ENCODE assay signal across 19 cellular contexts in the genomic region with DNA sequence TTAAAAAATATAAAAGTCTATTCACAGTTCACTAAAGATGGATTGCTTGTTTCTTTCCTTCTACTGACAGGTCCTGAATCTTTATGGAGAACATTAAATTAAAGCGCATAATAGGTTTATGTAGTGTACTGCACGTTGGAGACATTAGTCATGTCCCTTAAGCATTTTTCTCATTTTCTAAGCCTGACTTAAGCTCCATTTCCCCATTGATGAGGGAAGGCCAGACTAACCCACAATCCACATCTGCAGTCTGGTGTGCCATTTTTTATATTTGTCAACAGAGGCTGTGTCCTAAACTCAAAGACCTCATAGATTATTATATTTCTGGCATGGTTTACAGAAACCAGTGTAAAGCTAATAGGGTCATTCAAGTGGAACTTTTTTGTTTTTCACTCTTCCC. TPM values are rescaled to one million over a fixed set of nuclear protein-coding genes. Genes with fewer than 3 reads are reported as not detected.
DNase-seq lines count a peak whose midpoint lies in the region; ATAC-seq and TF ChIP-seq lines count a peak whose summit lies in the region.
"Had no signal": no experiment of that assay in that cellular context is flagged by ENCODE, and none has a peak within 500 bp of the region (broad histone marks: within the 10 kb centered on the region; RNA-seq: fewer than 3 reads in every experiment).

No MANE protein-coding gene starts in this region.

- H3K27me3 Mint-ChIP-seq in natural killer cell treated with Interleukin-12 subunit alpha and Interleukin-12 subunit beta and Interleukin-15 and Interleukin-18, amount 100 ng/mL, for 72 hours, result peaks cover 6 to 22% of the 10 kb centered on the region in 2 donors

- no peaks in the 10 kb centered on the region for H3K4me1 Mint-ChIP-seq in natural killer cell treated with Interleukin-12 subunit alpha and Interleukin-12 subunit beta and Interleukin-15 and Interleukin-18, amount 100 ng/mL, for 72 hours (ENCODE audit: low read depth in 2 of 2)
- H3K4me1 Mint-ChIP-seq: central memory CD8-positive, alpha-beta T cell had no signal

- H3K27ac Mint-ChIP-seq in natural killer cell treated with Interleukin-12 subunit alpha and Interleukin-12 subunit beta and Interleukin-15 and Interleukin-18, amount 100 ng/mL, for 72 hours, result no peak overlapping the region
- H3K27ac Mint-ChIP-seq: activated naive CD4-positive, alpha-beta T cell treated with anti-CD3 and anti-CD28 coated beads, Interleukin-2, amount 50 U/mL, for 72 hours had no signal

- in situ Hi-C loops in ACHN (cut with HindIII; ENCODE audit: low pct_ligation_motif_present, low pct_unique_long_range_greater_than_20kb, low sequenced_read_pairs), result no loop called here

- DNase-seq in ACHN (peak; percentile 28), EH (ENCODE audit: low read depth) (peak; percentile 76), iris pigment epithelial cell (ENCODE audit: low read depth) (peak; percentile 1), A172 (ENCODE audit: low spot score) (no peak), germinal center (ENCODE audit: low spot score) (no peak), globus pallidus (ENCODE audit: low spot score) (no peak)
- DNase-seq in natural killer cell treated with Interleukin-12 subunit alpha and Interleukin-12 subunit beta and Interleukin-15 and Interleukin-18, amount 100 ng/mL, for 72 hours (ENCODE audit: low spot score), result no peak
- DNase-seq: activated T-cell treated with anti-CD3 and anti-CD28 coated beads for 4 hours; anterior cingulate cortex; NCI-H345; pancreas; small intestine; stimulated activated CD4-positive, alpha-beta T cell treated with anti-CD3 and anti-CD28 coated beads, Interleukin-1b, Interleukin-23, amount 100 ng/mL, for 48 hours; T-helper 2 cell; transverse colon had no signal

- H3K9me3 Mint-ChIP-seq in natural killer cell treated with Interleukin-12 subunit alpha and Interleukin-12 subunit beta and Interleukin-15 and Interleukin-18, amount 100 ng/mL, for 72 hours, result peaks cover 8% of the 10 kb centered on the region
- H3K9me3 Mint-ChIP-seq: central memory CD8-positive, alpha-beta T cell had no signal

- no peaks in the 10 kb centered on the region for H3K36me3 Mint-ChIP-seq in natural killer cell treated with Interleukin-12 subunit alpha and Interleukin-12 subunit beta and Interleukin-15 and Interleukin-18, amount 100 ng/mL, for 72 hours
- H3K36me3 Mint-ChIP-seq: activated naive CD4-positive, alpha-beta T cell treated with anti-CD3 and anti-CD28 coated beads, Interleukin-2, amount 50 U/mL, for 72 hours had no signal

- H3K4me3 Mint-ChIP-seq in natural killer cell treated with Interleukin-12 subunit alpha and Interleukin-12 subunit beta and Interleukin-15 and Interleukin-18, amount 100 ng/mL, for 72 hours, result no peak overlapping the region
- H3K4me3 Mint-ChIP-seq: central memory CD8-positive, alpha-beta T cell had no signal

- peak; percentile 77; the same call in 2 of the 3 replicates for ATAC-seq in SK-N-SH treated with all-trans-retinoic acid at 6 μM for 48 hours
- ATAC-seq in natural killer cell treated with Interleukin-12 subunit alpha and Interleukin-12 subunit beta and Interleukin-15 and Interleukin-18, amount 100 ng/mL, for 72 hours, result no peak
- ATAC-seq: activated naive CD4-positive, alpha-beta T cell treated with anti-CD3 and anti-CD28 coated beads, Interleukin-2, amount 50 U/mL, for 72 hours; GM12878; pancreas had no signal

TF ChIP-seq in SK-N-SH treated with all-trans-retinoic acid at 6 μM for 48 hours, 23 proteins besides CTCF, POLR2A, EP300 and RAD21:
- TF ChIP-seq GLIS3 (CRISPR knock-in tag; IDR thresholded peaks at IDR 0.05), result no peak
- TF ChIP-seq ISL1 (CRISPR knock-in tag; IDR thresholded peaks at IDR 0.05), result peak; percentile 84

RNA-seq across cellular contexts. Expression of a gene that starts 39.9 kb away (rescaled TPM):
- 6.7 and 14.6 TPM in 2 replicates for total RNA-seq in A172 (2014; rRNA removed; shearing (Covaris generic))
- 1 to 10 TPM in 1 of 2 donors, under 1 TPM in 1; 0.50 to 1.0 TPM for total RNA-seq in natural killer cell treated with Interleukin-12 subunit alpha and Interleukin-12 subunit beta and Interleukin-15 and Interleukin-18, amount 100 ng/mL, for 72 hours

Comparison
In these comparisons a context has a peak if more than half of its experiments do, and no peak if none do; other contexts are left out.
1. DNase-seq: peak in ACHN (single experiment), EH (single experiment) and iris pigment epithelial cell (single experiment); none in A172 (single experiment), germinal center (single experiment), globus pallidus (single experiment) and natural killer cell treated with Interleukin-12 subunit alpha and Interleukin-12 subunit beta and Interleukin-15 and Interleukin-18, amount 100 ng/mL, for 72 hours (single experiment).